1 cellular context compared by ENCODE assay signal in genomic region chr18:45757005-45757404, GRCh38.
TF ChIP-seq lines count a peak whose summit lies in the region.

No MANE protein-coding gene starts in this region.

TF ChIP-seq in H1, 55 proteins besides CTCF, POLR2A, EP300 and RAD21:
- peak; percentile 90 for TF ChIP-seq KDM1A (IDR thresholded peaks at IDR 0.05; ENCODE audit: borderline replicate concordance, low read length)
- TF ChIP-seq MAX (IDR thresholded peaks at IDR 0.05): 0 out of 2 replicates have a peak, but pooled peaks have one; percentile 36
- TF ChIP-seq JUN (IDR thresholded peaks at IDR 0.05; ENCODE audit: low read depth, low read length): no peak
